Comparison of ENCODE assay signal across 1 cellular context in the genomic region with DNA sequence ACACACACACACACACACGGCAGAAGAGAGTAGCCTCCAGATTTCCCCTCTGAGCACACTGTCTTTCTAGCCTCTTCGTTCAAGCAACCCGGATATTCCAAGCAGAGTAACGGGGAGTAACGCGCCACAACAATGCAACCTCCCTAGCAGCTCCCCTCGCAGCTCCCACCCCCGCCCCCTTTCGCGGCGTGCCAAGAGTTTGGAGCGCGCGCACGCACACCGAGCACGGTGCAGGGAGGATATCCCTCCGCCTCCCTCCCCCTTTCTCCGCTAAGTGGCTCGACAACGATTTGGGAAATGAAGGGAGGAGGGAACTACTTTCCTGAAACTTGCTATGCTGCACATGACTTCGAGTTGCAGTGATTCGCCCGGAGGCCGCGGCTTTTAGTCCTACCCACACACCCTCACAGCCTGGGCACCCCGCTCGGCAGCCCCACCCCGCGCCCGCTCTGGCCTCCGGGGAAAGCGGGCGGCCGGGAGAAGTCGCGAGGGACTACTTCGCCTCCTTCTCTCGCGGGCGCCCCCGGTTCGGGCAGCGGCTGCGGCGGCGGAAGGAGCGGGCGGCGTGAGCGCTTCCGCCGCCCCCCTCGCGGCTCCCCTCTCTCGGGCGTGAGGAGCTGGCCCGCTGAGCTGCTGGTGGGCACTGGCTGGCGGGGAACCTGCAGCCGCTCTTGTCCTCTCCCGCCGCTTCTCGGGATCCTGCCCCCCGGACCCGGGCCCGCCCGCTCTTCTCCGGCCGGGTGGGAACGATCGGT.
TF ChIP-seq lines count a peak whose summit lies in the region.

No MANE protein-coding gene starts in this region.

TF ChIP-seq in HepG2, 621 proteins besides CTCF, POLR2A, EP300 and RAD21 (continued from another document and continues in another):
- TF ChIP-seq MEIS2 (CRISPR knock-in tag; IDR thresholded peaks at IDR 0.05): peak; percentile 17; the same call in 1 of the 2 replicates
- peak; percentile 23; the same call in 1 of the 2 replicates for TF ChIP-seq ZNF580 (CRISPR knock-in tag; IDR thresholded peaks at IDR 0.05; ENCODE audit: borderline replicate concordance, low read depth)
- TF ChIP-seq CHD4 (IDR thresholded peaks at IDR 0.05; ENCODE audit: borderline replicate concordance, low read length): no peak
- TF ChIP-seq JUND (CRISPR knock-in tag; IDR thresholded peaks at IDR 0.05): no peak
- TF ChIP-seq ZFP82 (CRISPR knock-in tag; IDR thresholded peaks at IDR 0.05; ENCODE audit: borderline replicate concordance): no peak
- TF ChIP-seq LRRFIP1 (CRISPR knock-in tag; conservative IDR thresholded peaks at IDR 0.05): no peak
- TF ChIP-seq NKX3-1 (CRISPR knock-in tag; IDR thresholded peaks at IDR 0.05): no peak
- no peak for TF ChIP-seq RARG (CRISPR knock-in tag; IDR thresholded peaks at IDR 0.05; ENCODE audit: low read depth)
- TF ChIP-seq FOXP4 (CRISPR knock-in tag; IDR thresholded peaks at IDR 0.05): 0 out of 2 replicates have a peak, but pooled peaks have one; percentile 26
- TF ChIP-seq ZNF792 (CRISPR knock-in tag; IDR thresholded peaks at IDR 0.05): no peak
- no peak for TF ChIP-seq NONO (IDR thresholded peaks at IDR 0.05)
- peak; percentile 66; the same call in 1 of the 2 replicates for TF ChIP-seq NONO (CRISPR knock-in tag; conservative IDR thresholded peaks at IDR 0.05)
- TF ChIP-seq DNMT1 (CRISPR knock-in tag; IDR thresholded peaks at IDR 0.05): no peak
- TF ChIP-seq HOXA9 (CRISPR knock-in tag; IDR thresholded peaks at IDR 0.05; ENCODE audit: borderline replicate concordance): 0 out of 2 replicates have a peak, but pooled peaks have one; percentile 40
- TF ChIP-seq ZNF17 (CRISPR knock-in tag; IDR thresholded peaks at IDR 0.05): no peak
- TF ChIP-seq, protein P1, sequence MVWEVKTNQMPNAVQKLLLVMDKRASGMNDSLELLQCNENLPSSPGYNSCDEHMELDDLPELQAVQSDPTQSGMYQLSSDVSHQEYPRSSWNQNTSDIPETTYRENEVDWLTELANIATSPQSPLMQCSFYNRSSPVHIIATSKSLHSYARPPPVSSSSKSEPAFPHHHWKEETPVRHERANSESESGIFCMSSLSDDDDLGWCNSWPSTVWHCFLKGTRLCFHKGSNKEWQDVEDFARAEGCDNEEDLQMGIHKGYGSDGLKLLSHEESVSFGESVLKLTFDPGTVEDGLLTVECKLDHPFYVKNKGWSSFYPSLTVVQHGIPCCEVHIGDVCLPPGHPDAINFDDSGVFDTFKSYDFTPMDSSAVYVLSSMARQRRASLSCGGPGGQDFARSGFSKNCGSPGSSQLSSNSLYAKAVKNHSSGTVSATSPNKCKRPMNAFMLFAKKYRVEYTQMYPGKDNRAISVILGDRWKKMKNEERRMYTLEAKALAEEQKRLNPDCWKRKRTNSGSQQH (CRISPR knock-in tag; IDR thresholded peaks at IDR 0.05; ENCODE audit: low read depth): peak; percentile 39; the same call in 1 of the 2 replicates
- TF ChIP-seq ZNF546 (CRISPR knock-in tag; conservative IDR thresholded peaks at IDR 0.05): no peak
- no peak for TF ChIP-seq CBX2 (IDR thresholded peaks at IDR 0.05; ENCODE audit: low read depth, low read length)
- TF ChIP-seq CBX2 (CRISPR knock-in tag; IDR thresholded peaks at IDR 0.05; ENCODE audit: low read depth): no peak
- no peak for TF ChIP-seq SAFB2 (CRISPR knock-in tag; IDR thresholded peaks at IDR 0.05; ENCODE audit: borderline replicate concordance, low read depth)
- TF ChIP-seq, protein P2, sequence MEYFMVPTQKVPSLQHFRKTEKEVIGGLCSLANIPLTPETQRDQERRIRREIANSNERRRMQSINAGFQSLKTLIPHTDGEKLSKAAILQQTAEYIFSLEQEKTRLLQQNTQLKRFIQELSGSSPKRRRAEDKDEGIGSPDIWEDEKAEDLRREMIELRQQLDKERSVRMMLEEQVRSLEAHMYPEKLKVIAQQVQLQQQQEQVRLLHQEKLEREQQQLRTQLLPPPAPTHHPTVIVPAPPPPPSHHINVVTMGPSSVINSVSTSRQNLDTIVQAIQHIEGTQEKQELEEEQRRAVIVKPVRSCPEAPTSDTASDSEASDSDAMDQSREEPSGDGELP (IDR thresholded peaks at IDR 0.05; ENCODE audit: borderline replicate concordance, low read depth): no peak
- TF ChIP-seq MIXL1 (CRISPR knock-in tag; IDR thresholded peaks at IDR 0.05): 0 out of 2 replicates have a peak, but pooled peaks have one; percentile 9
- no peak for TF ChIP-seq HNF4G (IDR thresholded peaks at IDR 0.05; ENCODE audit: borderline replicate concordance, low read depth, low read length)
- no peak for TF ChIP-seq HNF4G (CRISPR knock-in tag; IDR thresholded peaks at IDR 0.05; ENCODE audit: borderline replicate concordance, low read depth)
- TF ChIP-seq, protein P3, sequence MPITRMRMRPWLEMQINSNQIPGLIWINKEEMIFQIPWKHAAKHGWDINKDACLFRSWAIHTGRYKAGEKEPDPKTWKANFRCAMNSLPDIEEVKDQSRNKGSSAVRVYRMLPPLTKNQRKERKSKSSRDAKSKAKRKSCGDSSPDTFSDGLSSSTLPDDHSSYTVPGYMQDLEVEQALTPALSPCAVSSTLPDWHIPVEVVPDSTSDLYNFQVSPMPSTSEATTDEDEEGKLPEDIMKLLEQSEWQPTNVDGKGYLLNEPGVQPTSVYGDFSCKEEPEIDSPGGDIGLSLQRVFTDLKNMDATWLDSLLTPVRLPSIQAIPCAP (CRISPR knock-in tag; IDR thresholded peaks at IDR 0.05; ENCODE audit: low read depth): no peak
- TF ChIP-seq REXO4 (CRISPR knock-in tag; IDR thresholded peaks at IDR 0.05; ENCODE audit: borderline replicate concordance): no peak
- TF ChIP-seq ADNP (CRISPR knock-in tag; IDR thresholded peaks at IDR 0.05): no peak
- no peak for TF ChIP-seq RARA (CRISPR knock-in tag; IDR thresholded peaks at IDR 0.05)
- TF ChIP-seq HOXD1 (CRISPR knock-in tag; IDR thresholded peaks at IDR 0.05): 0 out of 2 replicates have a peak, but pooled peaks have one; percentile 13
- TF ChIP-seq, protein P4, sequence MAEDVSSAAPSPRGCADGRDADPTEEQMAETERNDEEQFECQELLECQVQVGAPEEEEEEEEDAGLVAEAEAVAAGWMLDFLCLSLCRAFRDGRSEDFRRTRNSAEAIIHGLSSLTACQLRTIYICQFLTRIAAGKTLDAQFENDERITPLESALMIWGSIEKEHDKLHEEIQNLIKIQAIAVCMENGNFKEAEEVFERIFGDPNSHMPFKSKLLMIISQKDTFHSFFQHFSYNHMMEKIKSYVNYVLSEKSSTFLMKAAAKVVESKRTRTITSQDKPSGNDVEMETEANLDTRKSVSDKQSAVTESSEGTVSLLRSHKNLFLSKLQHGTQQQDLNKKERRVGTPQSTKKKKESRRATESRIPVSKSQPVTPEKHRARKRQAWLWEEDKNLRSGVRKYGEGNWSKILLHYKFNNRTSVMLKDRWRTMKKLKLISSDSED (CRISPR knock-in tag; IDR thresholded peaks at IDR 0.05): no peak
- TF ChIP-seq ZNF282 (IDR thresholded peaks at IDR 0.05; ENCODE audit: partially characterized antibody): no peak
- TF ChIP-seq MEIS1 (CRISPR knock-in tag; IDR thresholded peaks at IDR 0.05; ENCODE audit: borderline replicate concordance): peak; percentile 78
- no peak for TF ChIP-seq FLYWCH1 (CRISPR knock-in tag; IDR thresholded peaks at IDR 0.05)
- TF ChIP-seq ZNF614 (CRISPR knock-in tag; IDR thresholded peaks at IDR 0.05; ENCODE audit: borderline replicate concordance): no peak; the same call in 1 of the 2 replicates
- TF ChIP-seq PHF8 (CRISPR knock-in tag; IDR thresholded peaks at IDR 0.05): peak; percentile 81
- no peak; the same call in 1 of the 2 replicates for TF ChIP-seq ZNF101 (CRISPR knock-in tag; IDR thresholded peaks at IDR 0.05; ENCODE audit: borderline replicate concordance, low read depth)
- TF ChIP-seq, protein P5, sequence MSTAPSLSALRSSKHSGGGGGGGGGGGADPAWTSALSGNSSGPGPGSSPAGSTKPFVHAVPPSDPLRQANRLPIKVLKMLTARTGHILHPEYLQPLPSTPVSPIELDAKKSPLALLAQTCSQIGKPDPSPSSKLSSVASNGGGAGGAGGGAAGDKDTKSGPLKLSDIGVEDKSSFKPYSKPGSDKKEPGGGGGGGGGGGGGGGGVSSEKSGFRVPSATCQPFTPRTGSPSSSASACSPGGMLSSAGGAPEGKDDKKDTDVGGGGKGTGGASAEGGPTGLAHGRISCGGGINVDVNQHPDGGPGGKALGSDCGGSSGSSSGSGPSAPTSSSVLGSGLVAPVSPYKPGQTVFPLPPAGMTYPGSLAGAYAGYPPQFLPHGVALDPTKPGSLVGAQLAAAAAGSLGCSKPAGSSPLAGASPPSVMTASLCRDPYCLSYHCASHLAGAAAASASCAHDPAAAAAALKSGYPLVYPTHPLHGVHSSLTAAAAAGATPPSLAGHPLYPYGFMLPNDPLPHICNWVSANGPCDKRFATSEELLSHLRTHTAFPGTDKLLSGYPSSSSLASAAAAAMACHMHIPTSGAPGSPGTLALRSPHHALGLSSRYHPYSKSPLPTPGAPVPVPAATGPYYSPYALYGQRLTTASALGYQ (CRISPR knock-in tag; IDR thresholded peaks at IDR 0.05): no peak
- no peak for TF ChIP-seq SP4 (CRISPR knock-in tag; IDR thresholded peaks at IDR 0.05)
- TF ChIP-seq ZNF530 (CRISPR knock-in tag; IDR thresholded peaks at IDR 0.05; ENCODE audit: low read depth): no peak
- TF ChIP-seq SUZ12 (IDR thresholded peaks at IDR 0.05; ENCODE audit: low read depth, low read length): no peak
- TF ChIP-seq ZNF558 (CRISPR knock-in tag; IDR thresholded peaks at IDR 0.05; ENCODE audit: borderline replicate concordance): peak; percentile 62; the same call in 1 of the 2 replicates
- no peak; the same call in 1 of the 2 replicates for TF ChIP-seq KAT7 (CRISPR knock-in tag; IDR thresholded peaks at IDR 0.05; ENCODE audit: borderline replicate concordance)
- no peak for TF ChIP-seq SMYD3 (CRISPR knock-in tag; IDR thresholded peaks at IDR 0.05)
- TF ChIP-seq, protein P6, sequence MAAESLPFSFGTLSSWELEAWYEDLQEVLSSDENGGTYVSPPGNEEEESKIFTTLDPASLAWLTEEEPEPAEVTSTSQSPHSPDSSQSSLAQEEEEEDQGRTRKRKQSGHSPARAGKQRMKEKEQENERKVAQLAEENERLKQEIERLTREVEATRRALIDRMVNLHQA (CRISPR knock-in tag; IDR thresholded peaks at IDR 0.05): no peak
- TF ChIP-seq ZNF432 (CRISPR knock-in tag; IDR thresholded peaks at IDR 0.05; ENCODE audit: borderline replicate concordance): no peak
- TF ChIP-seq ZNF484 (CRISPR knock-in tag; IDR thresholded peaks at IDR 0.05; ENCODE audit: borderline replicate concordance, low read depth): no peak
- TF ChIP-seq MXD3 (CRISPR knock-in tag; IDR thresholded peaks at IDR 0.05): peak; percentile 11; the same call in 1 of the 2 replicates
- TF ChIP-seq U2AF2 (IDR thresholded peaks at IDR 0.05; ENCODE audit: low read depth, low read length): no peak
- TF ChIP-seq RBFOX2 (IDR thresholded peaks at IDR 0.05; ENCODE audit: low read depth, low read length): peak; percentile 91
- no peak for TF ChIP-seq ZNF660 (CRISPR knock-in tag; IDR thresholded peaks at IDR 0.05; ENCODE audit: borderline replicate concordance, low read depth)
- TF ChIP-seq EEA1 (CRISPR knock-in tag; IDR thresholded peaks at IDR 0.05; ENCODE audit: borderline replicate concordance): no peak
- no peak for TF ChIP-seq ZNF136 (CRISPR knock-in tag; IDR thresholded peaks at IDR 0.05; ENCODE audit: low read depth)
- TF ChIP-seq ZNF879 (CRISPR knock-in tag; IDR thresholded peaks at IDR 0.05): no peak
- TF ChIP-seq SNAPC2 (CRISPR knock-in tag; IDR thresholded peaks at IDR 0.05): no peak
- TF ChIP-seq ZNF441 (CRISPR knock-in tag; IDR thresholded peaks at IDR 0.05; ENCODE audit: borderline replicate concordance): no peak; the same call in 1 of the 2 replicates
